8 cellular contexts compared by ENCODE assay signal in genomic region chr11:117876341-117877119, GRCh38. TPM values are rescaled to one million over a fixed set of nuclear protein-coding genes. Genes with fewer than 3 reads are reported as not detected.
DNase-seq lines count a peak whose midpoint lies in the region; ATAC-seq and TF ChIP-seq lines count a peak whose summit lies in the region.

Gene FXYD6, minus strand, starts transcription at chr11:117876658. Its CDS starts 33,882 bp downstream, at chr11:117842776.

- H3K4me1 Mint-ChIP-seq in chondrocyte (ENCODE audit: low read depth), result peaks cover 18% of the 10 kb centered on the region

- POLR2A ChIA-PET in HCT116 (lab: Charles Lee), result interaction anchor here (1.5 kb wide), 1 partner anchor 31 kb away, joined by 7 read pairs; no protein-coding TSS in a partner anchor

- no peaks in the 10 kb centered on the region for H3K36me3 ChIP-seq in HCT116 (ENCODE audit: control insufficient read depth in 1 of 2, insufficient read depth in 2 of 2, low read length in 2 of 2)
- no peaks in the 10 kb centered on the region for H3K36me3 ChIP-seq in right lobe of liver
- H3K36me3 ChIP-seq in stomach smooth muscle (ENCODE audit: control insufficient read depth in 2 of 2, insufficient read depth in 2 of 2, low read length in 2 of 2), result no peaks in the 10 kb centered on the region

- no peaks in the 10 kb centered on the region for H3K36me3 Mint-ChIP-seq in chondrocyte (ENCODE audit: low read depth)

- intact Hi-C loops in HCT116 (cut with micrococcal nuclease) (no loop called here), right lobe of liver (cut with DNase I) (no loop called here)

- H3K27ac Mint-ChIP-seq in chondrocyte (ENCODE audit: unreplicated experiment), result no peak within 1 kb of the TSS

- H3K27me3 Mint-ChIP-seq in chondrocyte (ENCODE audit: low read depth), result peaks cover 61% of the 10 kb centered on the region

- no peaks in the 10 kb centered on the region for H3K9me3 ChIP-seq in HCT116 (ENCODE audit: control insufficient read depth in 1 of 2, insufficient read depth in 1 of 2, low read depth in 1 of 2, low read length in 2 of 2)
- no peaks in the 10 kb centered on the region for H3K9me3 ChIP-seq in right lobe of liver
- no peaks in the 10 kb centered on the region for H3K9me3 ChIP-seq in stomach smooth muscle (ENCODE audit: control insufficient read depth in 2 of 2, low read length in 2 of 2)

- no TSS peak for BruUV-seq in HCT116 (replicated peaks; lab: Mats Ljungman, UMichigan)

- H3K9me3 Mint-ChIP-seq in chondrocyte (ENCODE audit: low read depth), result no peaks in the 10 kb centered on the region

- peak within 1 kb of the TSS; percentile 69 for H2AFZ ChIP-seq in HCT116 (ENCODE audit: low read depth, low read length, poor library complexity, severe bottlenecking)

- peak within 1 kb of the TSS; percentile 79 for H3K4me2 ChIP-seq in HCT116 (ENCODE audit: low read length)

- CTCF ChIA-PET in HCT116 (lab: Charles Lee), result interaction anchor here (1.6 kb wide), 1 partner anchor 28 kb away, joined by 5 read pairs; no protein-coding TSS in a partner anchor

- no peaks in the 10 kb centered on the region for H4K20me1 ChIP-seq in HCT116 (ENCODE audit: insufficient read depth)

- TF ChIP-seq RAD21 in HCT116 (IDR thresholded peaks at IDR 0.05; ENCODE audit: low read depth), result no peak

- peaks cover 61% of the 10 kb centered on the region; the same call in 1 of the 2 replicates for H3K27me3 ChIP-seq in HCT116 (ENCODE audit: insufficient read depth, low read length)
- peaks cover 0 to 4% of the 10 kb centered on the region in 2 donors for H3K27me3 ChIP-seq in right lobe of liver
- no peaks in the 10 kb centered on the region for H3K27me3 ChIP-seq in stomach smooth muscle (ENCODE audit: control insufficient read depth in 1 of 2, insufficient read depth in 2 of 2, low read length in 2 of 2)

- no peak within 1 kb of the TSS for H3K27ac ChIP-seq in HCT116 (ENCODE audit: low read depth, low read length)
- H3K27ac ChIP-seq in right lobe of liver, result peak within 1 kb of the TSS; percentile 43 to 78 (median 49)
- peak within 1 kb of the TSS; percentile 95 for H3K27ac ChIP-seq in stomach smooth muscle (ENCODE audit: low read length)

- H3K79me2 ChIP-seq in HCT116 (ENCODE audit: insufficient read depth, low read length), result no peaks in the 10 kb centered on the region

- TF ChIP-seq CTCF in HCT116 (IDR thresholded peaks at IDR 0.05 in 2 of 3, conservative IDR thresholded peaks at IDR 0.05 in 1 of 3; ENCODE audit: borderline replicate concordance in 1 of 3, insufficient read depth in 1 of 3, low read depth in 2 of 3, low read length in 2 of 3), result no peak
- TF ChIP-seq CTCF in chondrocyte (IDR thresholded peaks at IDR 0.05), result no peak
- TF ChIP-seq CTCF in right lobe of liver (IDR thresholded peaks at IDR 0.05), result no peak

- 1% methylated on average over 23 of the region's 63 CpGs for WGBS in right lobe of liver (ENCODE audit: insufficient coverage, low coverage, low lambda C conversion rate, missing lambda C conversion rate)

- DNase-seq in HCT116 (ENCODE audit: low read depth, low spot score) (no peak), NCI-H748 (lab: John Stamatoyannopoulos, UW; ENCODE audit: unreplicated experiment) (peak; percentile 78), chondrocyte (ENCODE audit: low spot score) (no peak), right lobe of liver (peak in 1 of 3 donors; percentile 54), putamen (ENCODE audit: low spot score) (no peak), activated gamma-delta T cell treated with Interleukin-2 at 50 U/mL for 16 hours (no peak), RPMI8226 (no peak)

- ATAC-seq in HCT116 (peak; percentile 62), right lobe of liver (peak; percentile 49 to 74 (median 67))

- RAD21 ChIA-PET in HCT116 (lab: Charles Lee; ENCODE audit: low non-redundant PET in 1 of 2, low total read pairs in 2 of 2, uncharacterized antibody in 2 of 2, unreplicated experiment in 2 of 2), result no interaction called here

- H3K4me3 ChIP-seq in HCT116 (replicated peaks in 1 of 2; ENCODE audit: low read depth in 1 of 2, low read length in 2 of 2) (peak within 1 kb of the TSS; percentile 42 to 55), right lobe of liver (peak within 1 kb of the TSS; percentile 39 to 48 (median 42)), stomach smooth muscle (ENCODE audit: low read length in 2 of 2) (peak within 1 kb of the TSS; percentile 80 to 92)

- peak within 1 kb of the TSS; percentile 80 for H3K4me3 Mint-ChIP-seq in chondrocyte (ENCODE audit: unreplicated experiment)

- H3K9ac ChIP-seq in HCT116 (ENCODE audit: low read length), result peak within 1 kb of the TSS; percentile 45; the same call in 1 of the 2 replicates
- H3K9ac ChIP-seq in stomach smooth muscle (ENCODE audit: low read length in 2 of 2), result peak within 1 kb of the TSS; percentile 67 to 87

- H3K4me1 ChIP-seq in HCT116 (ENCODE audit: control insufficient read depth in 1 of 2, insufficient read depth in 2 of 2, low read length in 2 of 2) (peaks cover 0 to 8% of the 10 kb centered on the region in 2 experiments; a peak in 3 of 4 replicates), right lobe of liver (no peaks in the 10 kb centered on the region), stomach smooth muscle (ENCODE audit: control insufficient read depth, insufficient read depth, low read length) (peaks cover 68% of the 10 kb centered on the region)

- TF ChIP-seq POLR2A in HCT116 (IDR thresholded peaks at IDR 0.05; ENCODE audit: borderline replicate concordance, extremely low read depth, insufficient read depth, insufficient read length) (no peak), right lobe of liver (IDR thresholded peaks at IDR 0.05) (no peak)

- no peaks in the 10 kb centered on the region for H3K9me2 ChIP-seq in HCT116 (ENCODE audit: insufficient read depth)

TF ChIP-seq in HCT116, 20 proteins besides CTCF, POLR2A, EP300 and RAD21 (continues in another document):
- TF ChIP-seq ZNF274 (IDR thresholded peaks at IDR 0.05; ENCODE audit: low read depth, low read length) (no peak), SIN3A (IDR thresholded peaks at IDR 0.05; ENCODE audit: low read depth) (no peak), EZH2phosphoT487 (IDR thresholded peaks at IDR 0.05; ENCODE audit: borderline replicate concordance) (no peak), ZBTB33 (IDR thresholded peaks at IDR 0.05; ENCODE audit: extremely low read depth, insufficient replicate concordance, low read length) (no peak), POLR2AphosphoS5 (IDR thresholded peaks at IDR 0.05; ENCODE audit: low read depth, low read length) (no peak), YY1 (IDR thresholded peaks at IDR 0.05; ENCODE audit: extremely low read depth, insufficient replicate concordance, low read depth, low read length) (no peak), MAX (IDR thresholded peaks at IDR 0.05) (no peak), JUND (IDR thresholded peaks at IDR 0.05) (no peak), ELF1 (IDR thresholded peaks at IDR 0.05; ENCODE audit: borderline replicate concordance, low read depth) (no peak), CEBPB (IDR thresholded peaks at IDR 0.05; ENCODE audit: low read depth) (no peak), ZFX (IDR thresholded peaks at IDR 0.05) (no peak), REST (IDR thresholded peaks at IDR 0.05; ENCODE audit: low read depth) (no peak), SP1 (IDR thresholded peaks at IDR 0.05; ENCODE audit: low read depth) (no peak)

RNA-seq across cellular contexts. Expression of gene FXYD6, which starts in this region (rescaled TPM):
- total RNA-seq in HCT116 (2021; ENCODE audit: unreplicated experiment) (2.5 TPM), chondrocyte (0.53 to 3.0 TPM (median 2.8 TPM) in 3 replicates), right lobe of liver (10 to 100 TPM in 2 of 6 experiments, 1 to 10 TPM in 4; 4.9 to 14.4 (median 8.9) TPM)
- polyA plus RNA-seq in HCT116 (2012), result 2.3 and 3.1 TPM in 2 replicates
